ENCODE assay signal across 20 cellular contexts in the genomic region with DNA sequence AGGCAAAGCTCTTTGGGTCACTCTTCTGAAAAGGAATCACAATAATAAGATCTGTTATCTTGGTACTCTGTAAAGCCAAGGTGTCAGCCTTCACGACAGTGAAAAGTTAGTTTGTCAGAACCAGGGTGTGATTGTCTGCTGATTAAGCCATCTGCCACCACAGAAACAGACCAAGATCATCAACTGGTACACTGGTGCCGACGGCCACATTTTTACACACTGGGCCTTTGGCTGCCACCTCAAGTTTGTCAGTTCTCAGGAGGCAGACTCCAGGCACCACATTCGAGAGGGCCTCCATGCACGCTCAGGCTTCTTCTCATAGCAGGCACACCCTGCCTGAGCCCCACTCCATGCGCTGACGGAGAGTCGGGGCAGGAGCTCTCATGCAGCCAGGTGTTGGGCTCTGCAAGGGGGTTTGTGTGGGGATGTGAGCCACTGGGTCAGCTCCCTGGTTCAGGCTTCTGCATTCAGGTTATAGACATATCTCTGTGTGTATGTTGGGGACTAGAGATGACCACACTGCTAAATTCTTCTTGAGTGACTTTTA.
"Had no signal": no experiment of that assay in that cellular context is flagged by ENCODE, and none has a peak within 500 bp of the region (broad histone marks: within the 10 kb centered on the region; RNA-seq: fewer than 3 reads in every experiment).

No MANE protein-coding gene starts in this region.

- H3K27ac ChIP-seq: ascending aorta, gastrocnemius medialis, tibial artery, WERI-Rb-1 had no signal

- H3K4me3 Mint-ChIP-seq: activated CD8-positive, alpha-beta memory T cell treated with anti-CD3 and anti-CD28 coated beads, Interleukin-2, amount 10 ng/mL, durations not matched to agents 7 days and 5 days; naive thymus-derived CD8-positive, alpha-beta T cell had no signal

- H3K27me3 ChIP-seq: ascending aorta, gastrocnemius medialis, tibial artery had no signal

- H3K36me3 ChIP-seq: ascending aorta, gastrocnemius medialis, WERI-Rb-1 had no signal

- H3K27me3 Mint-ChIP-seq: activated CD8-positive, alpha-beta memory T cell treated with anti-CD3 and anti-CD28 coated beads, Interleukin-2, amount 10 ng/mL, durations not matched to agents 7 days and 5 days; naive thymus-derived CD8-positive, alpha-beta T cell had no signal

- ATAC-seq: activated CD8-positive, alpha-beta memory T cell treated with anti-CD3 and anti-CD28 coated beads, Interleukin-2, amount 10 ng/mL, durations not matched to agents 7 days and 5 days; esophagus mucosa; gastrocnemius medialis; left ventricle myocardium superior; mucosa of descending colon; naive thymus-derived CD8-positive, alpha-beta T cell; sciatic nerve had no signal

- DNase-seq: activated CD4-positive, alpha-beta T cell treated with anti-CD3 and anti-CD28 coated beads, Interleukin-2, amount 50 U/mL, for 4 hours; activated CD8-positive, alpha-beta memory T cell treated with anti-CD3 and anti-CD28 coated beads, Interleukin-2, amount 10 ng/mL, durations not matched to agents 7 days and 5 days; activated naive CD4-positive, alpha-beta T cell; cerebellar nuclear complex; cortex of kidney; effector CD4-positive, alpha-beta T cell; gastrocnemius medialis; head of caudate nucleus; left ventricle myocardium superior; mucosa of descending colon; naive thymus-derived CD8-positive, alpha-beta T cell; stimulated activated CD4-positive, alpha-beta T cell treated with anti-CD3 and anti-CD28 coated beads, Interleukin-4, amount 100 ng/mL, for 1 hour; substantia nigra; SW 1271; tibial artery; WERI-Rb-1 had no signal

- H3K4me1 ChIP-seq: ascending aorta, tibial artery had no signal

- H3K4me2 ChIP-seq: smooth muscle cell had no signal

- H3K4me3 ChIP-seq: ascending aorta, gastrocnemius medialis, mucosa of descending colon, smooth muscle cell, tibial artery had no signal

- H3K9me3 Mint-ChIP-seq: naive thymus-derived CD8-positive, alpha-beta T cell had no signal

- H3K27ac Mint-ChIP-seq: activated CD8-positive, alpha-beta memory T cell treated with anti-CD3 and anti-CD28 coated beads, Interleukin-2, amount 10 ng/mL, durations not matched to agents 7 days and 5 days had no signal
